Comparison of ENCODE assay signal across 1 cellular context in the genomic region with DNA sequence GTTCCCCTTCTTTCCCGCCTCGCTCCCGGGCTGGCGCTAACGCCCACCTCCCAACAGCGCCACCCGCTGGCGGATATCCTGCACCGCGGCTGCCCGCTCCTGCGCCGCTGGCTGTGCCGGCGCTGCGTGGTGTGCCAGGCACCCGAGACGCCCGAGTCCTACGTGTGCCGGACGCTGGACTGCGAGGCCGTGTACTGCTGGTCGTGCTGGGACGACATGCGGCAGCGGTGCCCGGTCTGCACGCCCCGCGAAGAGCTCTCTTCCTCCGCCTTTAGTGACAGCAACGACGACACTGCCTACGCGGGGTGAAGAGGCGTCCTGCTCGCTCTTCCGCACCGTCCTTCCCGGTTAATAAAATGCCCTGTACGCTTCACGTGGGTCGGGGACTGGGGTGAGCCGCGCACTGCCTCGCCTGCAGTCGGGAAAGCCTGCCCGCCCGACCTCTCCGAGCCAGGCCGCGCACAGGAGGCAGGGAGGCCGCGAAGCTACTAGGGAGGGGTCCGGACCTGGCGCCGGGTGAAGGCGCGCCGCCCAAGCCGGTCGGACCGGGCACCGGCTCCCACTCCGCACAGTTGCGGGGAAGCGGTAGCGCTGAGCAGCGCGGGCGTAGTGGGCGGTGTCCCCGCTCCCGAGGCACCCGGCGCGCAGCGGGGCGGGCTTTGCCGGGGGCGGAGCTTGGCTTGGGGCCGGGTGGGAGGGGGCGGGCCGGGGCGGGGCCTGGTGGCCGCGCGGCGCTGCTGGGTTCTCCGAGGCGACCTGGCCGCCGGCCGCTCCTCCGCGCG.
A peak's percentile ranks its signal among the peaks of the same experiment; 100 is the strongest.
TF ChIP-seq lines count a peak whose summit lies in the region.

A gene with protein sequence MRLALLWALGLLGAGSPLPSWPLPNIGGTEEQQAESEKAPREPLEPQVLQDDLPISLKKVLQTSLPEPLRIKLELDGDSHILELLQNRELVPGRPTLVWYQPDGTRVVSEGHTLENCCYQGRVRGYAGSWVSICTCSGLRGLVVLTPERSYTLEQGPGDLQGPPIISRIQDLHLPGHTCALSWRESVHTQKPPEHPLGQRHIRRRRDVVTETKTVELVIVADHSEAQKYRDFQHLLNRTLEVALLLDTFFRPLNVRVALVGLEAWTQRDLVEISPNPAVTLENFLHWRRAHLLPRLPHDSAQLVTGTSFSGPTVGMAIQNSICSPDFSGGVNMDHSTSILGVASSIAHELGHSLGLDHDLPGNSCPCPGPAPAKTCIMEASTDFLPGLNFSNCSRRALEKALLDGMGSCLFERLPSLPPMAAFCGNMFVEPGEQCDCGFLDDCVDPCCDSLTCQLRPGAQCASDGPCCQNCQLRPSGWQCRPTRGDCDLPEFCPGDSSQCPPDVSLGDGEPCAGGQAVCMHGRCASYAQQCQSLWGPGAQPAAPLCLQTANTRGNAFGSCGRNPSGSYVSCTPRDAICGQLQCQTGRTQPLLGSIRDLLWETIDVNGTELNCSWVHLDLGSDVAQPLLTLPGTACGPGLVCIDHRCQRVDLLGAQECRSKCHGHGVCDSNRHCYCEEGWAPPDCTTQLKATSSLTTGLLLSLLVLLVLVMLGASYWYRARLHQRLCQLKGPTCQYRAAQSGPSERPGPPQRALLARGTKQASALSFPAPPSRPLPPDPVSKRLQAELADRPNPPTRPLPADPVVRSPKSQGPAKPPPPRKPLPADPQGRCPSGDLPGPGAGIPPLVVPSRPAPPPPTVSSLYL (plus strand): TSS at position 757 of the 782 bp plus-strand sequence. CDS start 71 bp downstream, outside the sequence.

TF ChIP-seq in HEK293, 187 proteins besides CTCF, POLR2A, EP300 and RAD21 (continued from another document and continues in another):
- TF ChIP-seq, protein P1, sequence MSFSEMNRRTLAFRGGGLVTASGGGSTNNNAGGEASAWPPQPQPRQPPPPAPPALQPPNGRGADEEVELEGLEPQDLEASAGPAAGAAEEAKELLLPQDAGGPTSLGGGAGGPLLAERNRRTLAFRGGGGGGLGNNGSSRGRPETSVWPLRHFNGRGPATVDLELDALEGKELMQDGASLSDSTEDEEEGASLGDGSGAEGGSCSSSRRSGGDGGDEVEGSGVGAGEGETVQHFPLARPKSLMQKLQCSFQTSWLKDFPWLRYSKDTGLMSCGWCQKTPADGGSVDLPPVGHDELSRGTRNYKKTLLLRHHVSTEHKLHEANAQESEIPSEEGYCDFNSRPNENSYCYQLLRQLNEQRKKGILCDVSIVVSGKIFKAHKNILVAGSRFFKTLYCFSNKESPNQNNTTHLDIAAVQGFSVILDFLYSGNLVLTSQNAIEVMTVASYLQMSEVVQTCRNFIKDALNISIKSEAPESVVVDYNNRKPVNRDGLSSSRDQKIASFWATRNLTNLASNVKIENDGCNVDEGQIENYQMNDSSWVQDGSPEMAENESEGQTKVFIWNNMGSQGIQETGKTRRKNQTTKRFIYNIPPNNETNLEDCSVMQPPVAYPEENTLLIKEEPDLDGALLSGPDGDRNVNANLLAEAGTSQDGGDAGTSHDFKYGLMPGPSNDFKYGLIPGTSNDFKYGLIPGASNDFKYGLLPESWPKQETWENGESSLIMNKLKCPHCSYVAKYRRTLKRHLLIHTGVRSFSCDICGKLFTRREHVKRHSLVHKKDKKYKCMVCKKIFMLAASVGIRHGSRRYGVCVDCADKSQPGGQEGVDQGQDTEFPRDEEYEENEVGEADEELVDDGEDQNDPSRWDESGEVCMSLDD (tag by site-specific recombination; IDR thresholded peaks at IDR 0.05) = peak; percentile 82; the same call in 1 of the 2 replicates
- TF ChIP-seq HOXA7 (CRISPR knock-in tag; IDR thresholded peaks at IDR 0.05; ENCODE audit: borderline replicate concordance) (no peak), PRDM1 (tag by site-specific recombination; IDR thresholded peaks at IDR 0.05) (no peak), ZNF560 (tag by site-specific recombination; IDR thresholded peaks at IDR 0.05; ENCODE audit: borderline replicate concordance) (no peak), ZNF341 (tag by site-specific recombination; IDR thresholded peaks at IDR 0.05; ENCODE audit: low read depth) (peak; percentile 96), ZSCAN23 (tag by site-specific recombination; IDR thresholded peaks at IDR 0.05) (peak; percentile 88; the same call in 1 of the 2 replicates), ZNF10 (tag by site-specific recombination; IDR thresholded peaks at IDR 0.05) (no peak), HOXC10 (CRISPR knock-in tag; IDR thresholded peaks at IDR 0.05) (no peak), ZNF140 (tag by site-specific recombination; IDR thresholded peaks at IDR 0.05) (no peak), MYNN (tag by site-specific recombination; IDR thresholded peaks at IDR 0.05; ENCODE audit: borderline replicate concordance) (no peak; the same call in 1 of the 2 replicates), MEIS1 (CRISPR knock-in tag; IDR thresholded peaks at IDR 0.05; ENCODE audit: borderline replicate concordance) (no peak), ZNF19 (tag by site-specific recombination; IDR thresholded peaks at IDR 0.05; ENCODE audit: low read depth) (no peak), ZNF626 (tag by site-specific recombination; IDR thresholded peaks at IDR 0.05) (no peak), ZEB2 (tag by site-specific recombination; IDR thresholded peaks at IDR 0.05) (peak; percentile 93), ZNF174 (tag by site-specific recombination; IDR thresholded peaks at IDR 0.05) (no peak), ZNF585B (tag by site-specific recombination; IDR thresholded peaks at IDR 0.05) (0 out of 2 replicates have a peak, but pooled peaks have one; percentile 11), ZIC2 (tag by site-specific recombination; IDR thresholded peaks at IDR 0.05) (peak; percentile 72), ZNF677 (tag by site-specific recombination; IDR thresholded peaks at IDR 0.05) (no peak), ZNF433 (tag by site-specific recombination; IDR thresholded peaks at IDR 0.05; ENCODE audit: low read depth) (no peak), ZNF114 (tag by site-specific recombination; IDR thresholded peaks at IDR 0.05) (no peak), ZNF768 (tag by site-specific recombination; IDR thresholded peaks at IDR 0.05) (no peak), ZNF157 (tag by site-specific recombination; IDR thresholded peaks at IDR 0.05) (no peak), ZNF248 (tag by site-specific recombination; IDR thresholded peaks at IDR 0.05) (no peak), ZNF830 (tag by site-specific recombination; IDR thresholded peaks at IDR 0.05; ENCODE audit: low read depth) (no peak), ZNF302 (tag by site-specific recombination; IDR thresholded peaks at IDR 0.05; ENCODE audit: low read depth) (no peak), KLF8 (tag by site-specific recombination; IDR thresholded peaks at IDR 0.05) (peak; percentile 96), ZNF610 (tag by site-specific recombination; IDR thresholded peaks at IDR 0.05; ENCODE audit: borderline replicate concordance) (no peak), ZNF37A (tag by site-specific recombination; IDR thresholded peaks at IDR 0.05) (no peak), ZNF670 (tag by site-specific recombination; IDR thresholded peaks at IDR 0.05; ENCODE audit: low read depth) (no peak), ZNF391 (tag by site-specific recombination; IDR thresholded peaks at IDR 0.05; ENCODE audit: borderline replicate concordance, low read depth) (peak; percentile 90; the same call in 1 of the 2 replicates), ZNF292 (tag by site-specific recombination; IDR thresholded peaks at IDR 0.05; ENCODE audit: borderline replicate concordance, low read depth) (no peak), ZFP41 (tag by site-specific recombination; IDR thresholded peaks at IDR 0.05; ENCODE audit: borderline replicate concordance) (no peak)
- TF ChIP-seq, protein P2, sequence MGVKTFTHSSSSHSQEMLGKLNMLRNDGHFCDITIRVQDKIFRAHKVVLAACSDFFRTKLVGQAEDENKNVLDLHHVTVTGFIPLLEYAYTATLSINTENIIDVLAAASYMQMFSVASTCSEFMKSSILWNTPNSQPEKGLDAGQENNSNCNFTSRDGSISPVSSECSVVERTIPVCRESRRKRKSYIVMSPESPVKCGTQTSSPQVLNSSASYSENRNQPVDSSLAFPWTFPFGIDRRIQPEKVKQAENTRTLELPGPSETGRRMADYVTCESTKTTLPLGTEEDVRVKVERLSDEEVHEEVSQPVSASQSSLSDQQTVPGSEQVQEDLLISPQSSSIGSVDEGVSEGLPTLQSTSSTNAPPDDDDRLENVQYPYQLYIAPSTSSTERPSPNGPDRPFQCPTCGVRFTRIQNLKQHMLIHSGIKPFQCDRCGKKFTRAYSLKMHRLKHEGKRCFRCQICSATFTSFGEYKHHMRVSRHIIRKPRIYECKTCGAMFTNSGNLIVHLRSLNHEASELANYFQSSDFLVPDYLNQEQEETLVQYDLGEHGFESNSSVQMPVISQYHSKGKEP (tag by site-specific recombination; IDR thresholded peaks at IDR 0.05) = no peak
- TF ChIP-seq, protein P3, sequence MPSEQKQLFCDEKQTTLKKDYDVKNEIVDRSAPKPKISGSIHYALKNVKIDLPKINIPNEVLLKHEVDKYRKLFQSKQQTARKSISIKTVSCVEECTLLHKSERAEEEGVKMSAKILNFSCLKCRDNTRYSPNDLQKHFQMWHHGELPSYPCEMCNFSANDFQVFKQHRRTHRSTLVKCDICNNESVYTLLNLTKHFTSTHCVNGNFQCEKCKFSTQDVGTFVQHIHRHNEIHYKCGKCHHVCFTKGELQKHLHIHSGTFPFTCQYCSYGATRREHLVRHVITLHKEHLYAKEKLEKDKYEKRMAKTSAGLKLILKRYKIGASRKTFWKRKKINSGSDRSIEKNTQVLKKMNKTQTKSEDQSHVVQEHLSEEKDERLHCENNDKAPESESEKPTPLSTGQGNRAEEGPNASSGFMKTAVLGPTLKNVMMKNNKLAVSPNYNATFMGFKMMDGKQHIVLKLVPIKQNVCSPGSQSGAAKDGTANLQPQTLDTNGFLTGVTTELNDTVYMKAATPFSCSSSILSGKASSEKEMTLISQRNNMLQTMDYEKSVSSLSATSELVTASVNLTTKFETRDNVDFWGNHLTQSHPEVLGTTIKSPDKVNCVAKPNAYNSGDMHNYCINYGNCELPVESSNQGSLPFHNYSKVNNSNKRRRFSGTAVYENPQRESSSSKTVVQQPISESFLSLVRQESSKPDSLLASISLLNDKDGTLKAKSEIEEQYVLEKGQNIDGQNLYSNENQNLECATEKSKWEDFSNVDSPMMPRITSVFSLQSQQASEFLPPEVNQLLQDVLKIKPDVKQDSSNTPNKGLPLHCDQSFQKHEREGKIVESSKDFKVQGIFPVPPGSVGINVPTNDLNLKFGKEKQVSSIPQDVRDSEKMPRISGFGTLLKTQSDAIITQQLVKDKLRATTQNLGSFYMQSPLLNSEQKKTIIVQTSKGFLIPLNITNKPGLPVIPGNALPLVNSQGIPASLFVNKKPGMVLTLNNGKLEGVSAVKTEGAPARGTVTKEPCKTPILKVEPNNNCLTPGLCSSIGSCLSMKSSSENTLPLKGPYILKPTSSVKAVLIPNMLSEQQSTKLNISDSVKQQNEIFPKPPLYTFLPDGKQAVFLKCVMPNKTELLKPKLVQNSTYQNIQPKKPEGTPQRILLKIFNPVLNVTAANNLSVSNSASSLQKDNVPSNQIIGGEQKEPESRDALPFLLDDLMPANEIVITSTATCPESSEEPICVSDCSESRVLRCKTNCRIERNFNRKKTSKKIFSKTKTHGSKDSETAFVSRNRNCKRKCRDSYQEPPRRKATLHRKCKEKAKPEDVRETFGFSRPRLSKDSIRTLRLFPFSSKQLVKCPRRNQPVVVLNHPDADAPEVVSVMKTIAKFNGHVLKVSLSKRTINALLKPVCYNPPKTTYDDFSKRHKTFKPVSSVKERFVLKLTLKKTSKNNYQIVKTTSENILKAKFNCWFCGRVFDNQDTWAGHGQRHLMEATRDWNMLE (tag by site-specific recombination; conservative IDR thresholded peaks at IDR 0.05; ENCODE audit: low read depth) = no peak
- TF ChIP-seq, protein P4, sequence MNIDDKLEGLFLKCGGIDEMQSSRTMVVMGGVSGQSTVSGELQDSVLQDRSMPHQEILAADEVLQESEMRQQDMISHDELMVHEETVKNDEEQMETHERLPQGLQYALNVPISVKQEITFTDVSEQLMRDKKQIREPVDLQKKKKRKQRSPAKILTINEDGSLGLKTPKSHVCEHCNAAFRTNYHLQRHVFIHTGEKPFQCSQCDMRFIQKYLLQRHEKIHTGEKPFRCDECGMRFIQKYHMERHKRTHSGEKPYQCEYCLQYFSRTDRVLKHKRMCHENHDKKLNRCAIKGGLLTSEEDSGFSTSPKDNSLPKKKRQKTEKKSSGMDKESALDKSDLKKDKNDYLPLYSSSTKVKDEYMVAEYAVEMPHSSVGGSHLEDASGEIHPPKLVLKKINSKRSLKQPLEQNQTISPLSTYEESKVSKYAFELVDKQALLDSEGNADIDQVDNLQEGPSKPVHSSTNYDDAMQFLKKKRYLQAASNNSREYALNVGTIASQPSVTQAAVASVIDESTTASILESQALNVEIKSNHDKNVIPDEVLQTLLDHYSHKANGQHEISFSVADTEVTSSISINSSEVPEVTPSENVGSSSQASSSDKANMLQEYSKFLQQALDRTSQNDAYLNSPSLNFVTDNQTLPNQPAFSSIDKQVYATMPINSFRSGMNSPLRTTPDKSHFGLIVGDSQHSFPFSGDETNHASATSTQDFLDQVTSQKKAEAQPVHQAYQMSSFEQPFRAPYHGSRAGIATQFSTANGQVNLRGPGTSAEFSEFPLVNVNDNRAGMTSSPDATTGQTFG (tag by site-specific recombination; IDR thresholded peaks at IDR 0.05; ENCODE audit: borderline replicate concordance) = no peak
- TF ChIP-seq, protein P5, sequence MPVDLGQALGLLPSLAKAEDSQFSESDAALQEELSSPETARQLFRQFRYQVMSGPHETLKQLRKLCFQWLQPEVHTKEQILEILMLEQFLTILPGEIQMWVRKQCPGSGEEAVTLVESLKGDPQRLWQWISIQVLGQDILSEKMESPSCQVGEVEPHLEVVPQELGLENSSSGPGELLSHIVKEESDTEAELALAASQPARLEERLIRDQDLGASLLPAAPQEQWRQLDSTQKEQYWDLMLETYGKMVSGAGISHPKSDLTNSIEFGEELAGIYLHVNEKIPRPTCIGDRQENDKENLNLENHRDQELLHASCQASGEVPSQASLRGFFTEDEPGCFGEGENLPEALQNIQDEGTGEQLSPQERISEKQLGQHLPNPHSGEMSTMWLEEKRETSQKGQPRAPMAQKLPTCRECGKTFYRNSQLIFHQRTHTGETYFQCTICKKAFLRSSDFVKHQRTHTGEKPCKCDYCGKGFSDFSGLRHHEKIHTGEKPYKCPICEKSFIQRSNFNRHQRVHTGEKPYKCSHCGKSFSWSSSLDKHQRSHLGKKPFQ (tag by site-specific recombination; IDR thresholded peaks at IDR 0.05) = no peak
- TF ChIP-seq, protein P6, sequence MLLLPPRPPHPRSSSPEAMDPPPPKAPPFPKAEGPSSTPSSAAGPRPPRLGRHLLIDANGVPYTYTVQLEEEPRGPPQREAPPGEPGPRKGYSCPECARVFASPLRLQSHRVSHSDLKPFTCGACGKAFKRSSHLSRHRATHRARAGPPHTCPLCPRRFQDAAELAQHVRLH (tag by site-specific recombination; IDR thresholded peaks at IDR 0.05) = peak; percentile 99
- TF ChIP-seq, protein P7, sequence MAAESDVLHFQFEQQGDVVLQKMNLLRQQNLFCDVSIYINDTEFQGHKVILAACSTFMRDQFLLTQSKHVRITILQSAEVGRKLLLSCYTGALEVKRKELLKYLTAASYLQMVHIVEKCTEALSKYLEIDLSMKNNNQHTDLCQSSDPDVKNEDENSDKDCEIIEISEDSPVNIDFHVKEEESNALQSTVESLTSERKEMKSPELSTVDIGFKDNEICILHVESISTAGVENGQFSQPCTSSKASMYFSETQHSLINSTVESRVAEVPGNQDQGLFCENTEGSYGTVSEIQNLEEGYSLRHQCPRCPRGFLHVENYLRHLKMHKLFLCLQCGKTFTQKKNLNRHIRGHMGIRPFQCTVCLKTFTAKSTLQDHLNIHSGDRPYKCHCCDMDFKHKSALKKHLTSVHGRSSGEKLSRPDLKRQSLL (tag by site-specific recombination; IDR thresholded peaks at IDR 0.05) = peak; percentile 63
